In the genomic region with DNA sequence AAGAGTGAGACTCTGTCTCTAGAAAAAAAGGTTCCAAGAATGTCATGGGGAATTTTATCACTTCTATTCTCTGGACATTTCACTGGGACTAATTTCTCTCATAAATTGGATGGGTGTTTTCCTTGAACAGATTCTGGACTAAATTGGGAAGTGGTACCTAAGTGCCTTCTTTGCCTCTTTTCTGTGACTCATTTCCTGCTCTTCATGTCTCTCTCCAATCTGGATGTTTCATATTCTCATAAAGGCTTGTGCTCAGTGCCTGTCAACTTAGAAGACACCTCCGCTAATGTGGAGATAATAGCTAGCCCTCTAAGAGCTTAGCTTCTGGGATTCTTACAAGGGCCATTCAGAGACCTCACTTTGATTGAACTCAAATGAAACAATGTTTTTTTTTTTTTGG, we compare ENCODE assay signal across 1 cellular context.
TF ChIP-seq lines count a peak whose summit lies in the region.

No MANE protein-coding gene starts in this region.

TF ChIP-seq in IMR-90, 13 proteins besides CTCF, POLR2A, EP300 and RAD21:
- TF ChIP-seq NFE2L2 (IDR thresholded peaks at IDR 0.05; ENCODE audit: low read depth, low read length) (no peak), FOS (IDR thresholded peaks at IDR 0.05; ENCODE audit: low read depth, low read length) (no peak)
